37 cellular contexts compared by ENCODE assay signal in the genomic region with DNA sequence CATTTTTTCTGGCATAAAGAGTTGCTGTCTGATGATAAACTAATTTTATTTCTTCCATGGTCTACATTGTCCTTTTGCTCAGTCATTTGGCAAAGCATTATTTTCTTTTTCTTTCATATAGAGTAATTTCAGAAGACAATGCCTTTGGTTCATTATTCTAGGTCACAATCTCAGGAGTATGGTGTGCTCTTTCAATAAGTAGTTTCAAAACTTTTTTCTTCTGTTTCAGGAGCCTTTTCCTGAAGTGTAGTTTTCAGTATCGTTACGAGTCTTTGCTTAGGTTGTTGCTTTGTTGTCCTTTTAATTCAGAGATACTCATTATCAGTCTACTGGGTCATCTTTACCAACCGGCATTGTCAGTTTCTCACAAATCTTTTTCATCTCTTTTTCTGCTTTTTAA.
"Had no signal": no experiment of that assay in that cellular context is flagged by ENCODE, and none has a peak within 500 bp of the region (broad histone marks: within the 10 kb centered on the region; RNA-seq: fewer than 3 reads in every experiment).

No MANE protein-coding gene starts in this region.

- H3K9me3 ChIP-seq: adrenal gland, body of pancreas had no signal

- H3K9me3 Mint-ChIP-seq: activated T-helper 2 cell treated with anti-CD3 and anti-CD28 coated beads, Interferon-gamma antibody, Interleukin-2, Interleukin-4, amounts not matched to agents 10 μg/mL and 5 μg/mL and 100 μg/mL, durations not matched to agents 14 hours and 24 hours and 36 hours had no signal

- H3K4me3 ChIP-seq: adrenal gland, ascending aorta, body of pancreas, breast epithelium, cardiac muscle cell had no signal

- H3K36me3 Mint-ChIP-seq: activated naive CD4-positive, alpha-beta T cell treated with anti-CD3 and anti-CD28 coated beads, Interleukin-2, amount 10 ng/mL, durations not matched to agents 7 days and 5 days; activated naive CD8-positive, alpha-beta T cell; activated naive CD8-positive, alpha-beta T cell treated with anti-CD3 and anti-CD28 coated beads, Interleukin-2, amount 10 ng/mL, durations not matched to agents 7 days and 5 days; brain had no signal

- H3K27ac Mint-ChIP-seq: activated naive CD4-positive, alpha-beta T cell treated with anti-CD3 and anti-CD28 coated beads for 36 hours; activated naive CD4-positive, alpha-beta T cell treated with anti-CD3 and anti-CD28 coated beads, Interleukin-2, amount 10 ng/mL, durations not matched to agents 7 days and 5 days; activated naive CD4-positive, alpha-beta T cell treated with anti-CD3 and anti-CD28 coated beads, Interleukin-2, amount 50 U/mL, for 24 hours; activated naive CD4-positive, alpha-beta T cell treated with anti-CD3 and anti-CD28 coated beads, Interleukin-2, amount 50 U/mL, for 72 hours; activated naive CD8-positive, alpha-beta T cell; activated naive CD8-positive, alpha-beta T cell treated with anti-CD3 and anti-CD28 coated beads for 36 hours; activated naive CD8-positive, alpha-beta T cell treated with anti-CD3 and anti-CD28 coated beads, Interleukin-2, amount 10 ng/mL, durations not matched to agents 7 days and 5 days; activated naive CD8-positive, alpha-beta T cell treated with anti-CD3 and anti-CD28 coated beads, Interleukin-2, amount 50 U/mL, for 24 hours; activated T-cell treated with anti-CD3 and anti-CD28 coated beads, Interleukin-2, amount 50 U/mL, for 24 hours; activated T-cell treated with anti-CD3 and anti-CD28 coated beads, Interleukin-2, amount 50 U/mL, for 72 hours; activated T-helper 1 cell treated with anti-CD3 and anti-CD28 coated beads, Interleukin-12 subunit alpha, Interleukin-12 subunit beta, Interleukin-2, Interleukin-4 antibody, amounts not matched to agents 30 ng/mL and 10 ng/mL and 1 ng/mL, durations not matched to agents 14 hours and 24 hours and 36 hours; activated T-helper 2 cell treated with anti-CD3 and anti-CD28 coated beads, Interferon-gamma antibody, Interleukin-2, Interleukin-4, amounts not matched to agents 10 μg/mL and 5 μg/mL and 100 μg/mL, durations not matched to agents 14 hours and 24 hours and 36 hours had no signal

- H3K36me3 ChIP-seq: adrenal gland, ascending aorta, brain microvascular endothelial cell, breast epithelium, cardiac muscle cell had no signal

- H3K4me1 Mint-ChIP-seq: activated naive CD4-positive, alpha-beta T cell treated with anti-CD3 and anti-CD28 coated beads, Interleukin-2, amount 10 ng/mL, durations not matched to agents 7 days and 5 days; activated naive CD4-positive, alpha-beta T cell treated with anti-CD3 and anti-CD28 coated beads, Interleukin-2, amount 50 U/mL, for 24 hours; activated naive CD8-positive, alpha-beta T cell treated with anti-CD3 and anti-CD28 coated beads for 36 hours; activated naive CD8-positive, alpha-beta T cell treated with anti-CD3 and anti-CD28 coated beads, Interleukin-2, amount 10 ng/mL, durations not matched to agents 7 days and 5 days; activated naive CD8-positive, alpha-beta T cell treated with anti-CD3 and anti-CD28 coated beads, Interleukin-2, amount 50 U/mL, for 24 hours; brain; central memory CD8-positive, alpha-beta T cell had no signal

- H3K4me1 ChIP-seq: adrenal gland, ascending aorta, body of pancreas, breast epithelium had no signal

- H3K27me3 ChIP-seq: adrenal gland, ascending aorta, body of pancreas, brain microvascular endothelial cell, breast epithelium, cardiac muscle cell had no signal

- H3K4me3 Mint-ChIP-seq: activated naive CD4-positive, alpha-beta T cell treated with anti-CD3 and anti-CD28 coated beads for 36 hours; activated naive CD4-positive, alpha-beta T cell treated with anti-CD3 and anti-CD28 coated beads, Interleukin-2, amount 10 ng/mL, durations not matched to agents 7 days and 5 days; activated naive CD4-positive, alpha-beta T cell treated with anti-CD3 and anti-CD28 coated beads, Interleukin-2, amount 50 U/mL, for 24 hours; activated naive CD8-positive, alpha-beta T cell; activated naive CD8-positive, alpha-beta T cell treated with anti-CD3 and anti-CD28 coated beads for 36 hours; activated naive CD8-positive, alpha-beta T cell treated with anti-CD3 and anti-CD28 coated beads, Interleukin-2, amount 10 ng/mL, durations not matched to agents 7 days and 5 days; activated naive CD8-positive, alpha-beta T cell treated with anti-CD3 and anti-CD28 coated beads, Interleukin-2, amount 50 U/mL, for 24 hours; activated T-cell treated with anti-CD3 and anti-CD28 coated beads, Interleukin-2, amount 50 U/mL, for 24 hours; activated T-cell treated with anti-CD3 and anti-CD28 coated beads, Interleukin-2, amount 50 U/mL, for 4 hours; activated T-cell treated with anti-CD3 and anti-CD28 coated beads, Interleukin-2, amount 50 U/mL, for 72 hours; activated T-helper 1 cell treated with anti-CD3 and anti-CD28 coated beads, Interleukin-12 subunit alpha, Interleukin-12 subunit beta, Interleukin-2, Interleukin-4 antibody, amounts not matched to agents 30 ng/mL and 10 ng/mL and 1 ng/mL, durations not matched to agents 14 hours and 24 hours and 36 hours; brain; central memory CD8-positive, alpha-beta T cell had no signal

- ATAC-seq: activated naive CD8-positive, alpha-beta T cell treated with anti-CD3 and anti-CD28 coated beads, Interleukin-2, amount 50 U/mL, for 24 hours; activated T-cell treated with anti-CD3 and anti-CD28 coated beads, Interleukin-2, amount 50 U/mL, for 4 hours; activated T-cell treated with anti-CD3 and anti-CD28 coated beads, Interleukin-2, amount 50 U/mL, for 72 hours; body of pancreas had no signal

- DNase-seq: activated effector memory CD4-positive, alpha-beta T cell treated with anti-CD3 and anti-CD28 coated beads, Interleukin-2, amount 50 U/mL, for 16 hours; activated effector memory CD4-positive, alpha-beta T cell treated with Interleukin-2 at 50 U/mL for 16 hours; activated gamma-delta T cell; activated gamma-delta T cell treated with Interleukin-2 at 50 U/mL for 16 hours; activated naive CD4-positive, alpha-beta T cell; activated naive CD4-positive, alpha-beta T cell treated with anti-CD3 and anti-CD28 coated beads for 36 hours; activated naive CD4-positive, alpha-beta T cell treated with anti-CD3 and anti-CD28 coated beads, Interleukin-2, amount 10 ng/mL, durations not matched to agents 7 days and 5 days; activated naive CD4-positive, alpha-beta T cell treated with anti-CD3 and anti-CD28 coated beads, Interleukin-2, amount 50 U/mL, for 16 hours; activated naive CD4-positive, alpha-beta T cell treated with Interleukin-2 at 50 U/mL for 16 hours; activated naive CD8-positive, alpha-beta T cell treated with anti-CD3 and anti-CD28 coated beads for 36 hours; activated naive CD8-positive, alpha-beta T cell treated with anti-CD3 and anti-CD28 coated beads, Interleukin-2, amount 10 ng/mL, durations not matched to agents 7 days and 5 days; activated naive CD8-positive, alpha-beta T cell treated with anti-CD3 and anti-CD28 coated beads, Interleukin-2, amount 50 U/mL, for 24 hours; activated T-cell treated with anti-CD3 and anti-CD28 coated beads, Interleukin-2, amount 50 U/mL, for 1 hour; activated T-cell treated with anti-CD3 and anti-CD28 coated beads, Interleukin-2, amount 50 U/mL, for 24 hours; activated T-cell treated with anti-CD3 and anti-CD28 coated beads, Interleukin-2, amount 50 U/mL, for 4 hours; activated T-cell treated with anti-CD3 and anti-CD28 coated beads, Interleukin-2, amount 50 U/mL, for 48 hours; activated T-cell treated with anti-CD3 and anti-CD28 coated beads, Interleukin-2, amount 50 U/mL, for 72 hours; amniotic stem cell; amygdala; anterior cingulate cortex; aorta; body of pancreas; brain microvascular endothelial cell; caudate nucleus; central memory CD4-positive, alpha-beta T cell; cerebellar nuclear complex had no signal

- H3K27ac ChIP-seq: adrenal gland, ascending aorta, body of pancreas, brain microvascular endothelial cell, breast epithelium, cardiac muscle cell had no signal
